In genomic region chr2:190948671-190949070, GRCh38 we compare ENCODE assay signal across 1 cellular context.
TF ChIP-seq lines count a peak whose summit lies in the region.

No MANE protein-coding gene starts in this region.

TF ChIP-seq in SK-N-SH, 30 proteins besides CTCF, POLR2A, EP300 and RAD21 (continued from another document):
- TF ChIP-seq USF2 (IDR thresholded peaks at IDR 0.05; ENCODE audit: borderline replicate concordance, low read depth, low read length) (no peak), EZH2phosphoT487 (IDR thresholded peaks at IDR 0.05; ENCODE audit: borderline replicate concordance, low read depth) (no peak), RXRA (IDR thresholded peaks at IDR 0.05; ENCODE audit: borderline replicate concordance, low read depth) (no peak), MEF2A (IDR thresholded peaks at IDR 0.05; ENCODE audit: borderline replicate concordance, low read depth) (no peak), MXI1 (IDR thresholded peaks at IDR 0.05; ENCODE audit: low read depth, low read length) (no peak), TEAD4 (IDR thresholded peaks at IDR 0.05; ENCODE audit: borderline replicate concordance, insufficient read depth) (no peak), GATA2 (CRISPR knock-in tag; IDR thresholded peaks at IDR 0.05) (no peak)
